Comparison of ENCODE assay signal across 19 cellular contexts in genomic region chr6:79072640-79073181, GRCh38. TPM values are rescaled to one million over a fixed set of nuclear protein-coding genes. Genes with fewer than 3 reads are reported as not detected.
DNase-seq lines count a peak whose midpoint lies in the region; ATAC-seq and TF ChIP-seq lines count a peak whose summit lies in the region.
"Had no signal": no experiment of that assay in that cellular context is flagged by ENCODE, and none has a peak within 500 bp of the region (broad histone marks: within the 10 kb centered on the region; RNA-seq: fewer than 3 reads in every experiment).

No MANE protein-coding gene starts in this region.

- H3K27ac ChIP-seq in mesendoderm (ENCODE audit: low read depth, low read length) (no peak overlapping the region), H9 (ENCODE audit: insufficient read length, low read depth, low read length) (no peak overlapping the region)
- H3K27ac ChIP-seq: 22Rv1, Peyer's patch had no signal

- H4K5ac ChIP-seq in mesendoderm (ENCODE audit: low read length) (no peak overlapping the region), H9 (ENCODE audit: insufficient read length, low read depth, low read length) (no peak overlapping the region)

- no peak overlapping the region for H3T11ph ChIP-seq in H9 (ENCODE audit: low read length)

- H2BK5ac ChIP-seq in mesendoderm (ENCODE audit: low read length) = no peak overlapping the region
- H2BK5ac ChIP-seq in H9 (ENCODE audit: insufficient read length, low read length) = no peak overlapping the region

- ATAC-seq in activated CD4-positive, CD25-positive, alpha-beta regulatory T cell treated with anti-CD3 and anti-CD28 coated beads, Interleukin-2, amount 50 U/mL, for 24 hours = peak; percentile 43 to 46
- ATAC-seq in GM21447 (IDR thresholded peaks at IDR 0.05; ENCODE audit: unreplicated experiment) = peak; percentile 28
- ATAC-seq in HG03565 (IDR thresholded peaks at IDR 0.05; ENCODE audit: unreplicated experiment) = peak; percentile 33

- H2BK120ac ChIP-seq in mesendoderm (ENCODE audit: low read depth, low read length) = no peak overlapping the region
- no peak overlapping the region for H2BK120ac ChIP-seq in H9 (ENCODE audit: low read depth, low read length, poor library complexity, severe bottlenecking)

- H3K23me2 ChIP-seq in H9 (ENCODE audit: insufficient read length, low read depth, low read length, poor library complexity, severe bottlenecking) = peaks cover 3% of the 10 kb centered on the region

- H3K4me2 ChIP-seq in mesendoderm (ENCODE audit: low read length) = no peak overlapping the region
- H3K4me2 ChIP-seq in H9 (ENCODE audit: insufficient read depth, insufficient read length, low read length) = no peak overlapping the region

- no peak overlapping the region for H3K4me3 Mint-ChIP-seq in H9
- H3K4me3 Mint-ChIP-seq: activated B cell treated with CpG ODN at 0.5 μM for 24 hours; activated naive CD8-positive, alpha-beta T cell; HFFc6; memory B cell had no signal

- H3K4ac ChIP-seq in mesendoderm (ENCODE audit: low read depth, low read length) (no peak overlapping the region), H9 (ENCODE audit: low read depth, low read length) (no peak overlapping the region)

- H3K79me1 ChIP-seq in mesendoderm (ENCODE audit: low read length) (peaks cover 7% of the 10 kb centered on the region), H9 (ENCODE audit: insufficient read depth, low read depth, low read length, poor library complexity, severe bottlenecking) (peaks cover 3% of the 10 kb centered on the region)

- no peak overlapping the region for H3K27ac Mint-ChIP-seq in H9
- H3K27ac Mint-ChIP-seq: activated B cell treated with CpG ODN at 0.5 μM for 24 hours; activated naive CD8-positive, alpha-beta T cell; HFFc6; memory B cell had no signal

- H3K27me3 Mint-ChIP-seq in H9 (ENCODE audit: low read depth) = no peaks in the 10 kb centered on the region
- H3K27me3 Mint-ChIP-seq: activated B cell treated with CpG ODN at 0.5 μM for 24 hours; activated naive CD8-positive, alpha-beta T cell; memory B cell had no signal

- peaks cover 34 to 38% of the 10 kb centered on the region in 2 experiments for H3K4me1 Mint-ChIP-seq in H9

- H3K79me2 ChIP-seq in mesendoderm (ENCODE audit: control insufficient read depth, insufficient read depth, low read length) (peaks cover 36% of the 10 kb centered on the region), H9 (ENCODE audit: insufficient read depth, low read length) (peaks cover 22% of the 10 kb centered on the region; the same call in 1 of the 2 replicates)

- no peaks in the 10 kb centered on the region for H3K9me3 ChIP-seq in H9 (ENCODE audit: control insufficient read depth, low read depth, low read length)
- H3K9me3 ChIP-seq: Peyer's patch had no signal

- H3K23ac ChIP-seq in mesendoderm (ENCODE audit: low read length) (no peak overlapping the region), H9 (ENCODE audit: insufficient read length, low read depth, low read length) (no peak overlapping the region)

- peaks cover 11 to 18% (median 15%) of the 10 kb centered on the region in 3 experiments; a peak in 6 of 7 replicates for H3K36me3 Mint-ChIP-seq in H9 (ENCODE audit: insufficient read depth in 1 of 3, low read depth in 3 of 3)
- H3K36me3 Mint-ChIP-seq: memory B cell had no signal

- H2AK5ac ChIP-seq in mesendoderm (ENCODE audit: low read length) (no peak overlapping the region), H9 (ENCODE audit: insufficient read length, low read length) (no peak overlapping the region)

- H3K4me1 ChIP-seq in mesendoderm (ENCODE audit: control insufficient read depth, low read depth, low read length) = no peaks in the 10 kb centered on the region
- no peaks in the 10 kb centered on the region for H3K4me1 ChIP-seq in H9 (ENCODE audit: insufficient read depth, low read length)

- H3K56ac ChIP-seq in mesendoderm (ENCODE audit: low read length) (no peak overlapping the region), H9 (ENCODE audit: insufficient read length, low read depth, low read length) (no peak overlapping the region)

- DNase-seq in activated CD4-positive, CD25-positive, alpha-beta regulatory T cell treated with anti-CD3 and anti-CD28 coated beads, Interleukin-2, amount 50 U/mL, for 72 hours = no peak
- DNase-seq in mesendoderm (no peak), dermis blood vessel endothelial cell (no peak), T1000 (lab: John Stamatoyannopoulos, UW) (no peak), H9 (no peak)
- DNase-seq: activated B cell treated with CpG ODN at 0.5 μM for 24 hours; EL; HFFc6; immature natural killer cell; NCI-H187; NCI-H510A; Peyer's patch; stimulated activated CD4-positive, alpha-beta T cell treated with anti-CD3 and anti-CD28 coated beads, Interleukin-2, amount 100 ng/mL, for 48 hours had no signal

- H4K8ac ChIP-seq in mesendoderm (ENCODE audit: low read depth, low read length) (peak overlapping the region; percentile 76), H9 (replicated peaks; ENCODE audit: insufficient read length, low read depth, low read length) (no peak overlapping the region)

- H2BK12ac ChIP-seq in H9 (ENCODE audit: insufficient read length, low read depth, low read length) = no peak overlapping the region

- no peaks in the 10 kb centered on the region; a peak in 1 of 5 replicates for H3K9me3 Mint-ChIP-seq in H9
- H3K9me3 Mint-ChIP-seq: activated B cell treated with CpG ODN at 0.5 μM for 24 hours, HFFc6, immature natural killer cell, memory B cell had no signal

- H3K9ac ChIP-seq in mesendoderm (ENCODE audit: low read length) (no peak overlapping the region), H9 (ENCODE audit: extremely low read depth, insufficient read length, low read length) (no peak overlapping the region)

- no peaks in the 10 kb centered on the region for H3K36me3 ChIP-seq in mesendoderm (ENCODE audit: control insufficient read depth, insufficient read depth, low read length)
- H3K36me3 ChIP-seq: Peyer's patch had no signal

- WGBS in mesendoderm (ENCODE audit: extremely low coverage, insufficient coverage, low lambda C conversion rate) = no CpG with 5 or more reads among the region's 3 CpGs
- no CpG with 5 or more reads among the region's 3 CpGs for WGBS in H9 (ENCODE audit: extremely low coverage, insufficient read length, low lambda C conversion rate)

- H2AFZ ChIP-seq in H9 (ENCODE audit: low read length) = no peak overlapping the region

- H2BK15ac ChIP-seq in mesendoderm (replicated peaks; ENCODE audit: low read depth) (no peak overlapping the region), H9 (ENCODE audit: low read depth, low read length) (no peak overlapping the region)

- H3K18ac ChIP-seq in mesendoderm (ENCODE audit: low read length) = no peak overlapping the region
- no peak overlapping the region for H3K18ac ChIP-seq in H9 (ENCODE audit: insufficient read length, low read depth, low read length)

- H4K20me1 ChIP-seq in H9 (ENCODE audit: control insufficient read depth, insufficient read depth, insufficient read length) = no peaks in the 10 kb centered on the region

- no peaks in the 10 kb centered on the region for H3K27me3 ChIP-seq in mesendoderm (ENCODE audit: insufficient read depth, low read length, poor library complexity)
- no peaks in the 10 kb centered on the region for H3K27me3 ChIP-seq in H9 (ENCODE audit: insufficient read depth, low read length)
- H3K27me3 ChIP-seq: Peyer's patch had no signal

- H3K4me3 ChIP-seq in mesendoderm (ENCODE audit: low read length) = no peak overlapping the region
- H3K4me3 ChIP-seq: Peyer's patch had no signal

- no peak overlapping the region for H2BK20ac ChIP-seq in H9 (ENCODE audit: low read depth, low read length, poor library complexity, severe bottlenecking)

- no peak for TF ChIP-seq CTCF in H9 (conservative IDR thresholded peaks at IDR 0.05)

- H3K14ac ChIP-seq in H9 (ENCODE audit: insufficient read depth, low read length) = no peak overlapping the region

- H4K91ac ChIP-seq in H9 (ENCODE audit: insufficient read length, low read depth, low read length) = no peak overlapping the region

RNA-seq across cellular contexts. Expression of gene PHIP, which starts 5.3 kb away (rescaled TPM):
- polyA plus RNA-seq in mesendoderm (2013, experiment 1 of 2) = 20.1 TPM
- polyA plus RNA-seq in mesendoderm (2013, experiment 2 of 2) = 20.0 TPM
- total RNA-seq in dermis blood vessel endothelial cell = 33.7 and 39.4 TPM in 2 replicates
- total RNA-seq in H9 (2021) = 51.0 and 53.6 TPM in 2 replicates
